ENCODE assay signal across 19 cellular contexts in genomic region chr6:36821581-36822335, GRCh38. TPM values are rescaled to one million over a fixed set of nuclear protein-coding genes. Genes with fewer than 3 reads are reported as not detected.
DNase-seq lines count a peak whose midpoint lies in the region; ATAC-seq and TF ChIP-seq lines count a peak whose summit lies in the region.
"Had no signal": no experiment of that assay in that cellular context is flagged by ENCODE, and none has a peak within 500 bp of the region (broad histone marks: within the 10 kb centered on the region; RNA-seq: fewer than 3 reads in every experiment).

No MANE protein-coding gene starts in this region.

- ATAC-seq in activated CD8-positive, alpha-beta memory T cell treated with anti-CD3 and anti-CD28 coated beads, Interleukin-2, amount 10 ng/mL, durations not matched to agents 7 days and 5 days: peak; percentile 42
- ATAC-seq: stimulated activated naive B cell treated with anti-CD40 and anti-IgM and Interleukin-4, amounts not matched to agents 10 μg/mL and 1 μg/mL and 100 μg/mL, for 72 hours had no signal

- H2AFZ ChIP-seq in osteoblast (ENCODE audit: low read length): no peak overlapping the region

- H3K36me3 ChIP-seq in osteoblast (ENCODE audit: insufficient read depth, low read length): no peaks in the 10 kb centered on the region
- H3K36me3 ChIP-seq: brain microvascular endothelial cell, tibial artery had no signal

- no peak overlapping the region for H3K4me2 ChIP-seq in osteoblast (ENCODE audit: insufficient read depth, low read length)

- no peaks in the 10 kb centered on the region for H3K36me3 Mint-ChIP-seq in activated CD8-positive, alpha-beta memory T cell treated with anti-CD3 and anti-CD28 coated beads, Interleukin-2, amount 10 ng/mL, durations not matched to agents 7 days and 5 days
- H3K36me3 Mint-ChIP-seq in endothelial cell (ENCODE audit: low read depth, unreplicated experiment): peaks cover 50% of the 10 kb centered on the region
- no peaks in the 10 kb centered on the region for H3K36me3 Mint-ChIP-seq in progenitor cell of endocrine pancreas (ENCODE audit: insufficient read depth)
- H3K36me3 Mint-ChIP-seq in activated T-cell treated with anti-CD3 and anti-CD28 coated beads, Interleukin-2, amount 50 U/mL, for 24 hours (ENCODE audit: low read depth): no peaks in the 10 kb centered on the region
- H3K36me3 Mint-ChIP-seq: activated naive CD8-positive, alpha-beta T cell; natural killer cell; stimulated activated naive B cell treated with anti-CD40 and anti-IgM and Interleukin-4, amounts not matched to agents 10 μg/mL and 1 μg/mL and 100 μg/mL, for 72 hours had no signal

- no peak overlapping the region for H3K27ac ChIP-seq in osteoblast (ENCODE audit: low read depth, low read length)
- H3K27ac ChIP-seq: brain microvascular endothelial cell, SK-N-MC, tibial artery had no signal

- no peak overlapping the region for H3K4me3 ChIP-seq in osteoblast (ENCODE audit: insufficient read depth, low read length)
- H3K4me3 ChIP-seq: lung, SK-N-MC, tibial artery had no signal

- H3K79me2 ChIP-seq in osteoblast (ENCODE audit: insufficient read depth, low read length): no peaks in the 10 kb centered on the region

- H3K4me1 ChIP-seq in osteoblast (ENCODE audit: insufficient read depth, low read length): no peaks in the 10 kb centered on the region

- H3K27ac Mint-ChIP-seq in activated CD8-positive, alpha-beta memory T cell treated with anti-CD3 and anti-CD28 coated beads, Interleukin-2, amount 10 ng/mL, durations not matched to agents 7 days and 5 days: no peak overlapping the region
- peak overlapping the region; percentile 52 for H3K27ac Mint-ChIP-seq in endothelial cell (ENCODE audit: unreplicated experiment)
- no peak overlapping the region for H3K27ac Mint-ChIP-seq in progenitor cell of endocrine pancreas
- H3K27ac Mint-ChIP-seq in activated T-cell treated with anti-CD3 and anti-CD28 coated beads, Interleukin-2, amount 50 U/mL, for 24 hours: no peak overlapping the region
- H3K27ac Mint-ChIP-seq: activated naive CD8-positive, alpha-beta T cell; natural killer cell; stimulated activated naive B cell treated with anti-CD40 and anti-IgM and Interleukin-4, amounts not matched to agents 10 μg/mL and 1 μg/mL and 100 μg/mL, for 72 hours had no signal

- no peak for TF ChIP-seq CTCF in endothelial cell (IDR thresholded peaks at IDR 0.05; ENCODE audit: unreplicated experiment)
- no peak for TF ChIP-seq CTCF in osteoblast (IDR thresholded peaks at IDR 0.05; ENCODE audit: extremely low read depth, low read depth, low read length)
- no peak for TF ChIP-seq CTCF in progenitor cell of endocrine pancreas (IDR thresholded peaks at IDR 0.05; ENCODE audit: unreplicated experiment)

- peak; percentile 50 for DNase-seq in activated CD8-positive, alpha-beta memory T cell treated with anti-CD3 and anti-CD28 coated beads, Interleukin-2, amount 10 ng/mL, durations not matched to agents 7 days and 5 days
- no peak for DNase-seq in activated CD8-positive, alpha-beta memory T cell treated with anti-CD3 and anti-CD28 coated beads, Interleukin-2, amount 50 U/mL, for 4 hours
- DNase-seq in NCI-H82 treated with DMSO at 0.1 percent for 48 hours (lab: John Stamatoyannopoulos, UW; ENCODE audit: unreplicated experiment): peak; percentile 43
- DNase-seq in endothelial cell (ENCODE audit: low spot score): no peak
- peak; percentile 30 for DNase-seq in osteoblast (ENCODE audit: insufficient read length, low spot score, missing footprints)
- DNase-seq in progenitor cell of endocrine pancreas (ENCODE audit: low spot score, unreplicated experiment): no peak
- DNase-seq in NCI-H2196 (lab: John Stamatoyannopoulos, UW; ENCODE audit: unreplicated experiment): no peak
- DNase-seq in activated T-cell treated with anti-CD3 and anti-CD28 coated beads, Interleukin-2, amount 50 U/mL, for 24 hours: no peak
- DNase-seq: activated CD4-positive, CD25-positive, alpha-beta regulatory T cell treated with anti-CD3 and anti-CD28 coated beads, Interleukin-2, amount 50 U/mL, for 72 hours; brain microvascular endothelial cell; natural killer cell; NCI-H748 treated with DMSO at 0.1 percent for 48 hours; stimulated activated naive B cell treated with anti-CD40 and anti-IgM and Interleukin-4, amounts not matched to agents 10 μg/mL and 1 μg/mL and 100 μg/mL, for 72 hours; T-helper 9 cell; tibial artery had no signal

- no peaks in the 10 kb centered on the region for H3K27me3 Mint-ChIP-seq in activated CD8-positive, alpha-beta memory T cell treated with anti-CD3 and anti-CD28 coated beads, Interleukin-2, amount 10 ng/mL, durations not matched to agents 7 days and 5 days
- peaks cover 21% of the 10 kb centered on the region for H3K27me3 Mint-ChIP-seq in endothelial cell (ENCODE audit: unreplicated experiment)
- peaks cover 5% of the 10 kb centered on the region for H3K27me3 Mint-ChIP-seq in progenitor cell of endocrine pancreas
- no peaks in the 10 kb centered on the region for H3K27me3 Mint-ChIP-seq in activated T-cell treated with anti-CD3 and anti-CD28 coated beads, Interleukin-2, amount 50 U/mL, for 24 hours
- H3K27me3 Mint-ChIP-seq: activated naive CD8-positive, alpha-beta T cell had no signal

- H3K9me3 ChIP-seq in osteoblast (ENCODE audit: low read depth, low read length): no peaks in the 10 kb centered on the region
- H3K9me3 ChIP-seq: tibial artery had no signal

- no peak overlapping the region for H3K4me3 Mint-ChIP-seq in activated CD8-positive, alpha-beta memory T cell treated with anti-CD3 and anti-CD28 coated beads, Interleukin-2, amount 10 ng/mL, durations not matched to agents 7 days and 5 days
- peak overlapping the region; percentile 74 for H3K4me3 Mint-ChIP-seq in endothelial cell (ENCODE audit: unreplicated experiment)
- H3K4me3 Mint-ChIP-seq in progenitor cell of endocrine pancreas (ENCODE audit: low read depth): no peak overlapping the region
- no peak overlapping the region for H3K4me3 Mint-ChIP-seq in activated T-cell treated with anti-CD3 and anti-CD28 coated beads, Interleukin-2, amount 50 U/mL, for 24 hours
- H3K4me3 Mint-ChIP-seq: activated naive CD8-positive, alpha-beta T cell; natural killer cell; stimulated activated naive B cell treated with anti-CD40 and anti-IgM and Interleukin-4, amounts not matched to agents 10 μg/mL and 1 μg/mL and 100 μg/mL, for 72 hours had no signal

- no peaks in the 10 kb centered on the region for H4K20me1 ChIP-seq in osteoblast (ENCODE audit: insufficient read depth, low read length)

- no peaks in the 10 kb centered on the region for H3K27me3 ChIP-seq in osteoblast (ENCODE audit: insufficient read depth, low read length)
- H3K27me3 ChIP-seq: brain microvascular endothelial cell, tibial artery had no signal

- CTCF ChIA-PET in activated CD8-positive, alpha-beta memory T cell treated with anti-CD3 and anti-CD28 coated beads, Interleukin-2, amount 10 ng/mL, durations not matched to agents 7 days and 5 days (lab: Charles Lee): no interaction called here

- H3K4me1 Mint-ChIP-seq in activated CD8-positive, alpha-beta memory T cell treated with anti-CD3 and anti-CD28 coated beads, Interleukin-2, amount 10 ng/mL, durations not matched to agents 7 days and 5 days: peaks cover 14% of the 10 kb centered on the region
- peaks cover 69% of the 10 kb centered on the region for H3K4me1 Mint-ChIP-seq in endothelial cell (ENCODE audit: unreplicated experiment)
- peaks cover 7% of the 10 kb centered on the region for H3K4me1 Mint-ChIP-seq in progenitor cell of endocrine pancreas (ENCODE audit: low read depth)
- H3K4me1 Mint-ChIP-seq in activated T-cell treated with anti-CD3 and anti-CD28 coated beads, Interleukin-2, amount 50 U/mL, for 24 hours (ENCODE audit: low read depth): no peaks in the 10 kb centered on the region
- H3K4me1 Mint-ChIP-seq: stimulated activated naive B cell treated with anti-CD40 and anti-IgM and Interleukin-4, amounts not matched to agents 10 μg/mL and 1 μg/mL and 100 μg/mL, for 72 hours had no signal

- no peaks in the 10 kb centered on the region for H3K9me3 Mint-ChIP-seq in activated CD8-positive, alpha-beta memory T cell treated with anti-CD3 and anti-CD28 coated beads, Interleukin-2, amount 10 ng/mL, durations not matched to agents 7 days and 5 days (ENCODE audit: low read depth)
- no peaks in the 10 kb centered on the region for H3K9me3 Mint-ChIP-seq in endothelial cell (ENCODE audit: unreplicated experiment)
- no peaks in the 10 kb centered on the region for H3K9me3 Mint-ChIP-seq in progenitor cell of endocrine pancreas (ENCODE audit: low read depth)
- H3K9me3 Mint-ChIP-seq in activated T-cell treated with anti-CD3 and anti-CD28 coated beads, Interleukin-2, amount 50 U/mL, for 24 hours: no peaks in the 10 kb centered on the region
- H3K9me3 Mint-ChIP-seq: natural killer cell; stimulated activated naive B cell treated with anti-CD40 and anti-IgM and Interleukin-4, amounts not matched to agents 10 μg/mL and 1 μg/mL and 100 μg/mL, for 72 hours had no signal

RNA-seq across cellular contexts. Expression of gene CPNE5, which starts 17.5 kb away (rescaled TPM):
- under 1 TPM; 0.79 to 0.94 TPM for total RNA-seq in activated CD8-positive, alpha-beta memory T cell treated with anti-CD3 and anti-CD28 coated beads, Interleukin-2, amount 10 ng/mL, durations not matched to agents 7 days and 5 days
- 24.9 TPM for total RNA-seq in endothelial cell (ENCODE audit: unreplicated experiment)
- under 0.01 TPM in 1 of 2 replicates, not detected in the other for total RNA-seq in osteoblast
- total RNA-seq in progenitor cell of endocrine pancreas: 0.16 and 0.24 TPM in 2 replicates
- total RNA-seq: LHCN-M2 had no signal

RNA-seq across cellular contexts. Expression of gene PPIL1, which starts 52.8 kb away (rescaled TPM):
- total RNA-seq in activated CD8-positive, alpha-beta memory T cell treated with anti-CD3 and anti-CD28 coated beads, Interleukin-2, amount 10 ng/mL, durations not matched to agents 7 days and 5 days: 10 to 100 TPM; 30.8 to 39.9 TPM
- total RNA-seq in endothelial cell (ENCODE audit: unreplicated experiment) (33.4 TPM), osteoblast (9.8 and 10.9 TPM in 2 replicates), progenitor cell of endocrine pancreas (53.1 and 53.2 TPM in 2 replicates)

Comparison
In these comparisons a context has a peak if more than half of its experiments do, and no peak if none do; other contexts are left out.
1. DNase-seq: peak in activated CD8-positive, alpha-beta memory T cell treated with anti-CD3 and anti-CD28 coated beads, Interleukin-2, amount 10 ng/mL, durations not matched to agents 7 days and 5 days (single experiment), NCI-H82 treated with DMSO at 0.1 percent for 48 hours (single experiment) and osteoblast (single experiment); none in activated CD8-positive, alpha-beta memory T cell treated with anti-CD3 and anti-CD28 coated beads, Interleukin-2, amount 50 U/mL, for 4 hours (single experiment), endothelial cell (single experiment), progenitor cell of endocrine pancreas (single experiment), NCI-H2196 (single experiment) and activated T-cell treated with anti-CD3 and anti-CD28 coated beads, Interleukin-2, amount 50 U/mL, for 24 hours (single experiment).
2. RNA of gene CPNE5, which starts 17.5 kb away (total RNA-seq): 24.9 TPM in endothelial cell (single experiment); 0.79 to 0.94 TPM in activated CD8-positive, alpha-beta memory T cell treated with anti-CD3 and anti-CD28 coated beads, Interleukin-2, amount 10 ng/mL, durations not matched to agents 7 days and 5 days, 0.16 to 0.24 TPM in progenitor cell of endocrine pancreas and under 0.01 TPM in osteoblast; every median in the first group is over 10 times any median in the second.